ENCODE assay signal across 10 cellular contexts in the genomic region with DNA sequence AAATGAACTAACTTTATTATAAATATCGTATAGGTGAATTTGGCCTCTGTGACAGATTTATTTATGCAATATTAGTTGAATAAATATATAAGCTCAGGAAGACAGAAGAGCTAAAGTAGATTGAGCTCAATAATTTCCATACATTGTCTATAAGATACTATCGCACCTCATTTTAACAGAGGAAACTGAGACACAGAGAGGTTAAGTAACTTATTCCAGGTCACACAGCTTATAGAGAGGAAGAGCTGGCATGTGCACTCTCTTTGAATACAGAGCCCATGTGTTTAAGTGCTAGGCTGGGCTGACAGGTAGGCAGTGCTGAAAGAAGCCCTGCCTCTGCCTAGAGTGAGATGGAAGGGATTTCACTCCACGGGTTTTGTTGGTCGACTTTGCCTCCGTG. TPM values are rescaled to one million over a fixed set of nuclear protein-coding genes. Genes with fewer than 3 reads are reported as not detected.
"Had no signal": no experiment of that assay in that cellular context is flagged by ENCODE, and none has a peak within 500 bp of the region (broad histone marks: within the 10 kb centered on the region; RNA-seq: fewer than 3 reads in every experiment).

No MANE protein-coding gene starts in this region.

- DNase-seq: H9, HCEC 1CT, HFFc6, Karpas-422, KBM-7 had no signal

- H3K9ac ChIP-seq: KMS-11 had no signal

- H2AFZ ChIP-seq: GM23338 had no signal

- H3K4me2 ChIP-seq: GM23338, KMS-11 had no signal

- H3K27ac ChIP-seq: HL-60, KMS-11 had no signal

- FAIRE-seq: H54, HepG2 had no signal

- H3K4me3 ChIP-seq: GM23338 had no signal

- ATAC-seq: GM23338, HepG2 had no signal

RNA-seq across cellular contexts. Expression of a gene that starts 48.4 kb away (rescaled TPM):
- total RNA-seq: HepG2, HFFc6 had no signal
- polyA plus RNA-seq: HepG2 had no signal
